19 cellular contexts compared by ENCODE assay signal in the genomic region with DNA sequence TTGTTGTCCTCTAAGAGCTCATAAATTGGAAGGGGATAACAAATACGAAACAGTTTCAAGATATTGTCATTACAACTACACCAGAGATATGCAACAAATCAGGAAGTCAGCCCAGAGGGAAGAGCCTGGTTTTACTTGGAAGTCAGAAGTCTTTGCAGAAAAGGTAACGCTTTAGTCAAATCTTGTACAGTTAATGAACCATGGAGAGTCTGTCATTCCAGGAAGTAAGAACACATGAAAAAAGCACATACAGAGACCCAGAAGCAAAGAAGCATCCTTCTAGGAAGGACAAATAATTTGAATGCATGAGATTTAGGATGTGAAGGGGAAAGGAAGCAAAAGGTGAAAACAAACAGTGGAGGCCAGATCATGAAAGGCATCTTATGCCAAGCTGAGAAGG. TPM values are rescaled to one million over a fixed set of nuclear protein-coding genes. Genes with fewer than 3 reads are reported as not detected.
DNase-seq lines count a peak whose midpoint lies in the region; ATAC-seq, FAIRE-seq and TF ChIP-seq lines count a peak whose summit lies in the region.
"Had no signal": no experiment of that assay in that cellular context is flagged by ENCODE, and none has a peak within 500 bp of the region (broad histone marks: within the 10 kb centered on the region; RNA-seq: fewer than 3 reads in every experiment).

No MANE protein-coding gene starts in this region.

- H3K36me3 ChIP-seq in bronchial epithelial cell (ENCODE audit: control insufficient read depth, insufficient read depth, low read length) = no peaks in the 10 kb centered on the region
- H3K36me3 ChIP-seq: left ventricle myocardium inferior had no signal

- FAIRE-seq in bronchial epithelial cell (lab: Jason Lieb, UNC) = no peak
- FAIRE-seq: A549, urothelium cell line had no signal

- peak overlapping the region; percentile 34 for H3K27ac Mint-ChIP-seq in activated CD8-positive, alpha-beta memory T cell treated with anti-CD3 and anti-CD28 coated beads, Interleukin-2, amount 10 ng/mL, durations not matched to agents 7 days and 5 days
- H3K27ac Mint-ChIP-seq: activated naive CD4-positive, alpha-beta T cell treated with anti-CD3 and anti-CD28 coated beads, Interleukin-2, amount 50 U/mL, for 24 hours; T-helper 1 cell treated with Interleukin-12 subunit alpha and Interleukin-12 subunit beta and Interleukin-4 antibody, amounts not matched to agents 30 μg/mL and 1 μg/mL, for 36 hours had no signal

- H3K27me3 ChIP-seq in bronchial epithelial cell (ENCODE audit: control insufficient read depth, insufficient read depth, low read length) = no peaks in the 10 kb centered on the region

- H3K36me3 Mint-ChIP-seq in activated CD8-positive, alpha-beta memory T cell treated with anti-CD3 and anti-CD28 coated beads, Interleukin-2, amount 10 ng/mL, durations not matched to agents 7 days and 5 days = peaks cover 8% of the 10 kb centered on the region

- ATAC-seq in activated CD8-positive, alpha-beta memory T cell treated with anti-CD3 and anti-CD28 coated beads, Interleukin-2, amount 10 ng/mL, durations not matched to agents 7 days and 5 days = no peak
- peak; percentile 60 for ATAC-seq in HG02885 (IDR thresholded peaks at IDR 0.05; ENCODE audit: poor library complexity, unreplicated experiment)

- no peaks in the 10 kb centered on the region for H3K27me3 Mint-ChIP-seq in activated CD8-positive, alpha-beta memory T cell treated with anti-CD3 and anti-CD28 coated beads, Interleukin-2, amount 10 ng/mL, durations not matched to agents 7 days and 5 days
- H3K27me3 Mint-ChIP-seq: activated naive CD4-positive, alpha-beta T cell treated with anti-CD3 and anti-CD28 coated beads, Interleukin-2, amount 50 U/mL, for 24 hours had no signal

- TF ChIP-seq CTCF in bronchial epithelial cell (IDR thresholded peaks at IDR 0.05; ENCODE audit: insufficient read depth, low read length, severe bottlenecking) = no peak

- no peak overlapping the region for H3K4me3 ChIP-seq in bronchial epithelial cell (ENCODE audit: low read depth, low read length)
- H3K4me3 ChIP-seq: A549, left ventricle myocardium inferior had no signal

- DNase-seq in activated CD8-positive, alpha-beta memory T cell treated with anti-CD3 and anti-CD28 coated beads, Interleukin-2, amount 10 ng/mL, durations not matched to agents 7 days and 5 days = no peak
- DNase-seq in activated CD8-positive, alpha-beta memory T cell treated with anti-CD3 and anti-CD28 coated beads for 24 hours = no peak
- DNase-seq in bronchial epithelial cell (ENCODE audit: low read depth) = peak; percentile 4
- peak; percentile 75 for DNase-seq in renal cortical epithelial cell (ENCODE audit: low read depth)
- DNase-seq in SHP77 treated with DMSO at 0.1 percent for 48 hours (lab: John Stamatoyannopoulos, UW) = no peak
- DNase-seq in stimulated activated CD4-positive, alpha-beta T cell treated with anti-CD3 and anti-CD28 coated beads, Interleukin-15, amount 100 ng/mL, for 24 hours = no peak
- no peak for DNase-seq in SW480 (ENCODE audit: low spot score)
- DNase-seq: activated CD4-positive, CD25-positive, alpha-beta regulatory T cell treated with anti-CD3 and anti-CD28 coated beads, Interleukin-2, amount 50 U/mL, for 72 hours; activated T-cell treated with anti-CD3 and anti-CD28 coated beads for 4 hours; COR-L47; hypothalamus; left ventricle myocardium inferior; NCI-H2029 treated with DMSO at 0.1 percent for 48 hours; NCI-H748 treated with DMSO at 0.1 percent for 48 hours had no signal

- CTCF ChIA-PET in activated CD8-positive, alpha-beta memory T cell treated with anti-CD3 and anti-CD28 coated beads, Interleukin-2, amount 10 ng/mL, durations not matched to agents 7 days and 5 days (lab: Charles Lee) = no interaction called here

- peaks cover 37% of the 10 kb centered on the region for H3K4me1 Mint-ChIP-seq in activated CD8-positive, alpha-beta memory T cell treated with anti-CD3 and anti-CD28 coated beads, Interleukin-2, amount 10 ng/mL, durations not matched to agents 7 days and 5 days

- H3K4me3 Mint-ChIP-seq in activated CD8-positive, alpha-beta memory T cell treated with anti-CD3 and anti-CD28 coated beads, Interleukin-2, amount 10 ng/mL, durations not matched to agents 7 days and 5 days = no peak overlapping the region
- H3K4me3 Mint-ChIP-seq: activated naive CD4-positive, alpha-beta T cell treated with anti-CD3 and anti-CD28 coated beads, Interleukin-2, amount 50 U/mL, for 24 hours; T-helper 1 cell treated with Interleukin-12 subunit alpha and Interleukin-12 subunit beta and Interleukin-4 antibody, amounts not matched to agents 30 μg/mL and 1 μg/mL, for 36 hours had no signal

- no peaks in the 10 kb centered on the region for H3K9me3 Mint-ChIP-seq in activated CD8-positive, alpha-beta memory T cell treated with anti-CD3 and anti-CD28 coated beads, Interleukin-2, amount 10 ng/mL, durations not matched to agents 7 days and 5 days (ENCODE audit: low read depth)
- H3K9me3 Mint-ChIP-seq: activated naive CD4-positive, alpha-beta T cell treated with anti-CD3 and anti-CD28 coated beads, Interleukin-2, amount 50 U/mL, for 24 hours; T-helper 1 cell treated with Interleukin-12 subunit alpha and Interleukin-12 subunit beta and Interleukin-4 antibody, amounts not matched to agents 30 μg/mL and 1 μg/mL, for 36 hours had no signal

RNA-seq across cellular contexts. Expression of a gene that starts 19.6 kb away (rescaled TPM):
- total RNA-seq in activated CD8-positive, alpha-beta memory T cell treated with anti-CD3 and anti-CD28 coated beads, Interleukin-2, amount 10 ng/mL, durations not matched to agents 7 days and 5 days = 10 to 100 TPM; 31.1 to 32.7 TPM
- total RNA-seq in bronchial epithelial cell (24.5 and 26.1 TPM in 2 replicates), renal cortical epithelial cell (46.7 and 53.7 TPM in 2 replicates)

RNA-seq across cellular contexts. Expression of a gene that starts 48.4 kb away (rescaled TPM):
- total RNA-seq in activated CD8-positive, alpha-beta memory T cell treated with anti-CD3 and anti-CD28 coated beads, Interleukin-2, amount 10 ng/mL, durations not matched to agents 7 days and 5 days = 100 to 1,000 TPM in 1 of 2 experiments, 10 to 100 TPM in 1; 43.7 to 102 TPM
- 95.8 and 98.3 TPM in 2 replicates for total RNA-seq in bronchial epithelial cell
- 75.6 and 242 TPM in 2 replicates for total RNA-seq in renal cortical epithelial cell

Comparison
In these comparisons a context has a peak if more than half of its experiments do, and no peak if none do; other contexts are left out.
1. DNase-seq: peak in bronchial epithelial cell (single experiment) and renal cortical epithelial cell (single experiment); none in activated CD8-positive, alpha-beta memory T cell treated with anti-CD3 and anti-CD28 coated beads, Interleukin-2, amount 10 ng/mL, durations not matched to agents 7 days and 5 days (single experiment), activated CD8-positive, alpha-beta memory T cell treated with anti-CD3 and anti-CD28 coated beads for 24 hours (single experiment), SHP77 treated with DMSO at 0.1 percent for 48 hours (single experiment), stimulated activated CD4-positive, alpha-beta T cell treated with anti-CD3 and anti-CD28 coated beads, Interleukin-15, amount 100 ng/mL, for 24 hours (single experiment) and SW480 (single experiment).